ENCODE assay signal across 31 cellular contexts in genomic region chr18:22567794-22568193, GRCh38.
"Had no signal": no experiment of that assay in that cellular context is flagged by ENCODE, and none has a peak within 500 bp of the region (broad histone marks: within the 10 kb centered on the region; RNA-seq: fewer than 3 reads in every experiment).

No MANE protein-coding gene starts in this region.

- H3K9me3 ChIP-seq: esophagus muscularis mucosa, left lung, lower lobe of right lung, psoas muscle, suprapubic skin, tibial artery, upper lobe of right lung had no signal

- H3K79me2 ChIP-seq: parathyroid adenoma had no signal

- H3K36me3 ChIP-seq: esophagus muscularis mucosa, left lung, lower lobe of right lung, neural progenitor cell, suprapubic skin, tibial artery, upper lobe of right lung had no signal

- H2AFZ ChIP-seq: neural progenitor cell, parathyroid adenoma had no signal

- H3K4me2 ChIP-seq: neural progenitor cell had no signal

- H3K4me1 Mint-ChIP-seq: activated CD4-positive, alpha-beta memory T cell treated with anti-CD3 and anti-CD28 coated beads, Interleukin-2, amount 10 ng/mL, durations not matched to agents 7 days and 5 days; activated CD4-positive, alpha-beta T cell treated with anti-CD3 and anti-CD28 coated beads, Interleukin-2, amount 10 ng/mL, durations not matched to agents 7 days and 5 days; activated naive CD4-positive, alpha-beta T cell treated with anti-CD3 and anti-CD28 coated beads, Interleukin-2, amount 50 U/mL, for 24 hours; activated naive CD8-positive, alpha-beta T cell treated with anti-CD3 and anti-CD28 coated beads, Interleukin-2, amount 50 U/mL, for 24 hours; activated T-helper 17 cell treated with anti-CD3 and anti-CD28 coated beads, Interleukin-2, amount 50 U/mL, for 72 hours; natural killer cell; neural progenitor cell; WTC11 had no signal

- H3K4me1 ChIP-seq: foreskin keratinocyte, lower lobe of right lung, neural progenitor cell, parathyroid adenoma, psoas muscle, upper lobe of right lung had no signal

- H3K27ac ChIP-seq: esophagus muscularis mucosa, foreskin keratinocyte, left lung, lower lobe of right lung, neural progenitor cell, parathyroid adenoma, psoas muscle, suprapubic skin, tibial artery, upper lobe of right lung had no signal

- DNase-seq: activated CD4-positive, alpha-beta memory T cell treated with anti-CD3 and anti-CD28 coated beads, Interleukin-2, amount 10 ng/mL, durations not matched to agents 7 days and 5 days; activated CD4-positive, alpha-beta T cell treated with anti-CD3 and anti-CD28 coated beads for 1 hour; activated CD4-positive, alpha-beta T cell treated with anti-CD3 and anti-CD28 coated beads, Interleukin-2, amount 10 ng/mL, durations not matched to agents 7 days and 5 days; activated CD8-positive, alpha-beta memory T cell treated with anti-CD3 and anti-CD28 coated beads, Interleukin-2, amount 50 U/mL, for 48 hours; activated naive CD8-positive, alpha-beta T cell treated with anti-CD3 and anti-CD28 coated beads, Interleukin-2, amount 50 U/mL, for 24 hours; activated T-cell treated with anti-CD3 and anti-CD28 coated beads, Interleukin-2, amount 50 U/mL, for 24 hours; amygdala; central memory CD4-positive, alpha-beta T cell; endodermal cell; foreskin keratinocyte; left lung; lower lobe of right lung; mesenchymal stem cell; natural killer cell; occipital lobe; psoas muscle; stimulated activated CD4-positive, alpha-beta T cell treated with anti-CD3 and anti-CD28 coated beads, Interleukin-15, amount 100 ng/mL, for 24 hours; stimulated activated CD4-positive, alpha-beta T cell treated with anti-CD3 and anti-CD28 coated beads, Interleukin-2, amount 100 ng/mL, for 24 hours; stimulated activated naive CD4-positive, alpha-beta T cell; T1000; tibial artery; upper lobe of right lung had no signal

- H3K9me3 Mint-ChIP-seq: activated CD4-positive, alpha-beta memory T cell treated with anti-CD3 and anti-CD28 coated beads, Interleukin-2, amount 10 ng/mL, durations not matched to agents 7 days and 5 days; activated CD4-positive, alpha-beta T cell treated with anti-CD3 and anti-CD28 coated beads, Interleukin-2, amount 10 ng/mL, durations not matched to agents 7 days and 5 days; activated naive CD8-positive, alpha-beta T cell treated with anti-CD3 and anti-CD28 coated beads, Interleukin-2, amount 50 U/mL, for 24 hours; activated T-cell treated with anti-CD3 and anti-CD28 coated beads, Interleukin-2, amount 50 U/mL, for 24 hours; activated T-helper 17 cell treated with anti-CD3 and anti-CD28 coated beads, Interleukin-2, amount 50 U/mL, for 72 hours; dendritic cell treated with granulocyte-macrophage colony-stimulating factor and Interleukin-4, amounts not matched to agents 40 ng/mL and 50 ng/mL, for 4 days; endodermal cell; natural killer cell; WTC11 had no signal

- ATAC-seq: activated naive CD8-positive, alpha-beta T cell treated with anti-CD3 and anti-CD28 coated beads, Interleukin-2, amount 50 U/mL, for 24 hours; activated T-helper 17 cell treated with anti-CD3 and anti-CD28 coated beads, Interleukin-2, amount 50 U/mL, for 72 hours; foreskin keratinocyte; left lung; lower lobe of right lung; natural killer cell; psoas muscle; upper lobe of right lung; WTC11 had no signal

- H3K4me3 ChIP-seq: esophagus muscularis mucosa, left lung, lower lobe of right lung, neural progenitor cell, psoas muscle, smooth muscle cell, suprapubic skin, tibial artery, upper lobe of right lung had no signal

- H3K27ac Mint-ChIP-seq: activated CD4-positive, alpha-beta memory T cell treated with anti-CD3 and anti-CD28 coated beads, Interleukin-2, amount 10 ng/mL, durations not matched to agents 7 days and 5 days; activated CD4-positive, alpha-beta T cell treated with anti-CD3 and anti-CD28 coated beads, Interleukin-2, amount 10 ng/mL, durations not matched to agents 7 days and 5 days; activated naive CD4-positive, alpha-beta T cell treated with anti-CD3 and anti-CD28 coated beads, Interleukin-2, amount 50 U/mL, for 24 hours; activated naive CD8-positive, alpha-beta T cell treated with anti-CD3 and anti-CD28 coated beads, Interleukin-2, amount 50 U/mL, for 24 hours; activated T-cell treated with anti-CD3 and anti-CD28 coated beads, Interleukin-2, amount 50 U/mL, for 24 hours; activated T-helper 17 cell treated with anti-CD3 and anti-CD28 coated beads, Interleukin-2, amount 50 U/mL, for 72 hours; dendritic cell treated with granulocyte-macrophage colony-stimulating factor and Interleukin-4, amounts not matched to agents 40 ng/mL and 50 ng/mL, for 4 days; endodermal cell; natural killer cell; neural progenitor cell; WTC11 had no signal

- H3K36me3 Mint-ChIP-seq: activated naive CD4-positive, alpha-beta T cell treated with anti-CD3 and anti-CD28 coated beads, Interleukin-2, amount 50 U/mL, for 24 hours; natural killer cell; neural progenitor cell; WTC11 had no signal

- H3K4me3 Mint-ChIP-seq: activated CD4-positive, alpha-beta memory T cell treated with anti-CD3 and anti-CD28 coated beads, Interleukin-2, amount 10 ng/mL, durations not matched to agents 7 days and 5 days; activated CD4-positive, alpha-beta T cell treated with anti-CD3 and anti-CD28 coated beads, Interleukin-2, amount 10 ng/mL, durations not matched to agents 7 days and 5 days; activated naive CD4-positive, alpha-beta T cell treated with anti-CD3 and anti-CD28 coated beads, Interleukin-2, amount 50 U/mL, for 24 hours; activated naive CD8-positive, alpha-beta T cell treated with anti-CD3 and anti-CD28 coated beads, Interleukin-2, amount 50 U/mL, for 24 hours; activated T-cell treated with anti-CD3 and anti-CD28 coated beads, Interleukin-2, amount 50 U/mL, for 24 hours; activated T-helper 17 cell treated with anti-CD3 and anti-CD28 coated beads, Interleukin-2, amount 50 U/mL, for 72 hours; dendritic cell treated with granulocyte-macrophage colony-stimulating factor and Interleukin-4, amounts not matched to agents 40 ng/mL and 50 ng/mL, for 4 days; endodermal cell; natural killer cell; neural progenitor cell; WTC11 had no signal

- H3K27me3 ChIP-seq: left lung, tibial artery, upper lobe of right lung had no signal
